In the genomic region with DNA sequence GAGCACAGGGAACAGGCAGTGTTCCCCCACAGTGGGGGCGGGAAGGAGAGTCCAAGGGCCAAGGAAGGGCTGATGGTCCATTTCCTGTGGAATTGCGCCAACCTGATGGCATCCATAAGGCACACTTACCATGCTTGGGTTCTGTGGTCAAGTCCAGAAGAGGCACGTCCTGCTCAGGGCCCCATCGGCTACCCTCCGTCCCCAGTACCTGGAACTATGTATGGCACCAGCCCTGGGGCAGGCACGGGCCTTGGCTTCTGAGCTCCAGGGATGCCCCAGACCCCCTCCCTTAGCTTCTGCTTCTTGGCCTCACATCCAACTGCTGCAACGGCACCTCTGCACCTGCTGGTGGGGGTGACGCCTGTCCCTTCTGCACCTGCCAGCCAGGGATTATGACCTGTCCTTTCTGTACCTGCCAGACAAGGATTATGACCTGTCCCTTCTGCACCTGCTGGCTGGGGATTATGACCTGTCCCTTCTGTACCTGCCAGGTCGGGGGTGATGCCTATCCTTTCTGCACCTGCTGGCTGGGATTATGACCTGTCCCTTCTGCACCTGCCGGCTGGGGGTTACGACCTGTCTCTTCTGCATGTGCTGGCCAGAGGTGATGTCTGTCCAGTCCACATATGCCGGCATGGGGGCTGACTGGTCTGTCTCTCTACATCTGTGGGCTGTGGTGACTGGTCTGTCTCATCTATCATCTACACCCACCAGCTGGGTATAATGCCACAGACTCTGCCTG, we compare ENCODE assay signal across 1 cellular context.
TF ChIP-seq lines count a peak whose summit lies in the region.

No MANE protein-coding gene starts in this region.

TF ChIP-seq in GM23338, 12 proteins besides CTCF, POLR2A, EP300 and RAD21 (continued from another document):
- TF ChIP-seq, protein P1, sequence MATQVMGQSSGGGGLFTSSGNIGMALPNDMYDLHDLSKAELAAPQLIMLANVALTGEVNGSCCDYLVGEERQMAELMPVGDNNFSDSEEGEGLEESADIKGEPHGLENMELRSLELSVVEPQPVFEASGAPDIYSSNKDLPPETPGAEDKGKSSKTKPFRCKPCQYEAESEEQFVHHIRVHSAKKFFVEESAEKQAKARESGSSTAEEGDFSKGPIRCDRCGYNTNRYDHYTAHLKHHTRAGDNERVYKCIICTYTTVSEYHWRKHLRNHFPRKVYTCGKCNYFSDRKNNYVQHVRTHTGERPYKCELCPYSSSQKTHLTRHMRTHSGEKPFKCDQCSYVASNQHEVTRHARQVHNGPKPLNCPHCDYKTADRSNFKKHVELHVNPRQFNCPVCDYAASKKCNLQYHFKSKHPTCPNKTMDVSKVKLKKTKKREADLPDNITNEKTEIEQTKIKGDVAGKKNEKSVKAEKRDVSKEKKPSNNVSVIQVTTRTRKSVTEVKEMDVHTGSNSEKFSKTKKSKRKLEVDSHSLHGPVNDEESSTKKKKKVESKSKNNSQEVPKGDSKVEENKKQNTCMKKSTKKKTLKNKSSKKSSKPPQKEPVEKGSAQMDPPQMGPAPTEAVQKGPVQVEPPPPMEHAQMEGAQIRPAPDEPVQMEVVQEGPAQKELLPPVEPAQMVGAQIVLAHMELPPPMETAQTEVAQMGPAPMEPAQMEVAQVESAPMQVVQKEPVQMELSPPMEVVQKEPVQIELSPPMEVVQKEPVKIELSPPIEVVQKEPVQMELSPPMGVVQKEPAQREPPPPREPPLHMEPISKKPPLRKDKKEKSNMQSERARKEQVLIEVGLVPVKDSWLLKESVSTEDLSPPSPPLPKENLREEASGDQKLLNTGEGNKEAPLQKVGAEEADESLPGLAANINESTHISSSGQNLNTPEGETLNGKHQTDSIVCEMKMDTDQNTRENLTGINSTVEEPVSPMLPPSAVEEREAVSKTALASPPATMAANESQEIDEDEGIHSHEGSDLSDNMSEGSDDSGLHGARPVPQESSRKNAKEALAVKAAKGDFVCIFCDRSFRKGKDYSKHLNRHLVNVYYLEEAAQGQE (IDR thresholded peaks at IDR 0.05; ENCODE audit: unreplicated experiment) = no peak
- TF ChIP-seq EZH2 (IDR thresholded peaks at IDR 0.05; ENCODE audit: low read depth, unreplicated experiment) = no peak
- no peak for TF ChIP-seq ZNF331 (CRISPR knock-in tag; IDR thresholded peaks at IDR 0.05; ENCODE audit: low read depth)
